In the genomic region with DNA sequence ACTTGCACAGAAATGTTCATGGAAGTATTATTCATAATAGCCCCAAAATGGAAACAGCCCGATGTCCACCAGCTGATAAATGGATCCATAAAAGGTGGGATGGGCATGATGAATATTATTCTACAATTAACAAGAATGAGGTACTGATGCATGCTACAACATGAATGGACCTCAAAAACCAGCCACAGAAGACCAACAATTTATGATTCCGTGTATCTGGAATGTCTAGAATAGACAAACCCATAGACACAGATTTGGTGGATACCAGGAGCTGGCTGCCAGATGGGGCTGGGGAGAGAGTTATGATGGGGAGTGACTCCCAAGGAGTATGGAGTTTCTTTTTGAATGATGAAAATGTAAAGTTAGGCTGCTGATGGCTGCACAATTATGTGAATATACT, we compare ENCODE assay signal across 2 cellular contexts.
TF ChIP-seq lines count a peak whose summit lies in the region.

No MANE protein-coding gene starts in this region.

TF ChIP-seq in SK-N-SH, 30 proteins besides CTCF, POLR2A, EP300 and RAD21 (continued from another document):
- no peak for TF ChIP-seq YY1 (IDR thresholded peaks at IDR 0.05; ENCODE audit: low read depth)
- TF ChIP-seq, protein P1, sequence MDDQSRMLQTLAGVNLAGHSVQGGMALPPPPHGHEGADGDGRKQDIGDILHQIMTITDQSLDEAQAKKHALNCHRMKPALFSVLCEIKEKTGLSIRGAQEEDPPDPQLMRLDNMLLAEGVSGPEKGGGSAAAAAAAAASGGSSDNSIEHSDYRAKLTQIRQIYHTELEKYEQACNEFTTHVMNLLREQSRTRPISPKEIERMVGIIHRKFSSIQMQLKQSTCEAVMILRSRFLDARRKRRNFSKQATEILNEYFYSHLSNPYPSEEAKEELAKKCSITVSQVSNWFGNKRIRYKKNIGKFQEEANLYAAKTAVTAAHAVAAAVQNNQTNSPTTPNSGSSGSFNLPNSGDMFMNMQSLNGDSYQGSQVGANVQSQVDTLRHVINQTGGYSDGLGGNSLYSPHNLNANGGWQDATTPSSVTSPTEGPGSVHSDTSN (IDR thresholded peaks at IDR 0.05), result 0 out of 2 replicates have a peak, but pooled peaks have one; percentile 8
TF ChIP-seq in SK-N-SH: peak in this region for 3.

TF ChIP-seq in SK-N-SH treated with all-trans-retinoic acid at 6 μM for 48 hours, 23 proteins besides CTCF, POLR2A, EP300 and RAD21:
- TF ChIP-seq, protein P2, sequence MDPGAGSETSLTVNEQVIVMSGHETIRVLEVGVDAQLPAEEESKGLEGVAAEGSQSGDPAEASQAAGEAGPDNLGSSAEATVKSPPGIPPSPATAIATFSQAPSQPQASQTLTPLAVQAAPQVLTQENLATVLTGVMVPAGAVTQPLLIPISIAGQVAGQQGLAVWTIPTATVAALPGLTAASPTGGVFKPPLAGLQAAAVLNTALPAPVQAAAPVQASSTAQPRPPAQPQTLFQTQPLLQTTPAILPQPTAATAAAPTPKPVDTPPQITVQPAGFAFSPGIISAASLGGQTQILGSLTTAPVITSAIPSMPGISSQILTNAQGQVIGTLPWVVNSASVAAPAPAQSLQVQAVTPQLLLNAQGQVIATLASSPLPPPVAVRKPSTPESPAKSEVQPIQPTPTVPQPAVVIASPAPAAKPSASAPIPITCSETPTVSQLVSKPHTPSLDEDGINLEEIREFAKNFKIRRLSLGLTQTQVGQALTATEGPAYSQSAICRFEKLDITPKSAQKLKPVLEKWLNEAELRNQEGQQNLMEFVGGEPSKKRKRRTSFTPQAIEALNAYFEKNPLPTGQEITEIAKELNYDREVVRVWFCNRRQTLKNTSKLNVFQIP (CRISPR knock-in tag; IDR thresholded peaks at IDR 0.05; ENCODE audit: borderline replicate concordance, low read depth), result no peak
- TF ChIP-seq BACH2 (CRISPR knock-in tag; IDR thresholded peaks at IDR 0.05; ENCODE audit: borderline replicate concordance), result no peak
- no peak for TF ChIP-seq TOX (CRISPR knock-in tag; IDR thresholded peaks at IDR 0.05; ENCODE audit: borderline replicate concordance)
- no peak for TF ChIP-seq TCF4 (CRISPR knock-in tag; IDR thresholded peaks at IDR 0.05; ENCODE audit: borderline replicate concordance)
